In genomic region chr19:39507715-39508364, GRCh38 we compare ENCODE assay signal across 9 cellular contexts. TPM values are rescaled to one million over a fixed set of nuclear protein-coding genes. Genes with fewer than 3 reads are reported as not detected.
A peak's percentile ranks its signal among the peaks of the same experiment; 100 is the strongest.
DNase-seq lines count a peak whose midpoint lies in the region; ATAC-seq and TF ChIP-seq lines count a peak whose summit lies in the region.
"Had no signal": no experiment of that assay in that cellular context is flagged by ENCODE, and none has a peak within 500 bp of the region (broad histone marks: within the 10 kb centered on the region; RNA-seq: fewer than 3 reads in every experiment).

No MANE protein-coding gene starts in this region.

- POLR2A ChIA-PET in CD8-positive, alpha-beta T cell (lab: Charles Lee): no interaction called here
- POLR2A ChIA-PET in naive thymus-derived CD8-positive, alpha-beta T cell (lab: Charles Lee): no interaction called here

- H3K4me1 ChIP-seq in CD8-positive, alpha-beta T cell (ENCODE audit: insufficient read depth, low read length): peaks cover 15% of the 10 kb centered on the region

- no peak for DNase-seq in CD8-positive, alpha-beta T cell
- DNase-seq in NCI-H146 treated with DMSO at 0.1 percent for 48 hours (lab: John Stamatoyannopoulos, UW; ENCODE audit: unreplicated experiment): peak; percentile 50
- no peak for DNase-seq in cardiac fibroblast (ENCODE audit: low read depth in 2 of 2)
- no peak for DNase-seq in naive thymus-derived CD8-positive, alpha-beta T cell
- no peak for DNase-seq in GF-D8 (lab: John Stamatoyannopoulos, UW)
- DNase-seq in NOMO-1 treated with dmso at 0.1 percent for 144 hours (lab: John Stamatoyannopoulos, UW; ENCODE audit: unreplicated experiment): no peak

- intact Hi-C loops in CD8-positive, alpha-beta T cell (cut with DNase I, micrococcal nuclease): loop anchor here (2.0 kb wide), 2 partner anchors 25 to 63 kb away; partner anchors contain the start of genes EID2B (in 1 of the 2) and SUPT5H (in 1 of the 2)

- H3K27ac ChIP-seq in CD8-positive, alpha-beta T cell (ENCODE audit: low read depth, low read length): no peak overlapping the region

- H3K36me3 Mint-ChIP-seq in CD8-positive, alpha-beta T cell: no peaks in the 10 kb centered on the region
- no peaks in the 10 kb centered on the region for H3K36me3 Mint-ChIP-seq in naive thymus-derived CD8-positive, alpha-beta T cell

- no peaks in the 10 kb centered on the region for H3K36me3 ChIP-seq in CD8-positive, alpha-beta T cell (ENCODE audit: insufficient read depth, low read length)

- peak overlapping the region; percentile 62 for H3K4me3 ChIP-seq in CD8-positive, alpha-beta T cell (ENCODE audit: low read depth, low read length)
- H3K4me3 ChIP-seq in cardiac fibroblast (replicated peaks in 1 of 2; ENCODE audit: low read depth in 2 of 2, low read length in 2 of 2): peak overlapping the region; percentile 42 to 51

- no peak overlapping the region for H3K27ac Mint-ChIP-seq in CD8-positive, alpha-beta T cell
- peak overlapping the region in 4 of 10 donors; percentile 59 to 86 (median 67) for H3K27ac Mint-ChIP-seq in naive thymus-derived CD8-positive, alpha-beta T cell

- no peaks in the 10 kb centered on the region for H3K9me3 ChIP-seq in CD8-positive, alpha-beta T cell (ENCODE audit: low read length)

- no peak for TF ChIP-seq CTCF in CD8-positive, alpha-beta T cell (IDR thresholded peaks at IDR 0.05)
- no peak for TF ChIP-seq CTCF in cardiac fibroblast (IDR thresholded peaks at IDR 0.05; ENCODE audit: low read depth, low read length)

- H3K9me3 Mint-ChIP-seq in CD8-positive, alpha-beta T cell: no peaks in the 10 kb centered on the region
- H3K9me3 Mint-ChIP-seq in naive thymus-derived CD8-positive, alpha-beta T cell: peaks cover 0 to 2% (median 0%) of the 10 kb centered on the region in 9 donors

- no peak for ATAC-seq in CD8-positive, alpha-beta T cell
- no peak for ATAC-seq in naive thymus-derived CD8-positive, alpha-beta T cell
- ATAC-seq in GM19452 (IDR thresholded peaks at IDR 0.05; ENCODE audit: unreplicated experiment) (no peak), HG03139 (IDR thresholded peaks at IDR 0.05; ENCODE audit: unreplicated experiment) (no peak)

- H3K4me1 Mint-ChIP-seq in CD8-positive, alpha-beta T cell (ENCODE audit: low read depth): peaks cover 12% of the 10 kb centered on the region
- H3K4me1 Mint-ChIP-seq in naive thymus-derived CD8-positive, alpha-beta T cell: peaks cover 19 to 38% (median 28%) of the 10 kb centered on the region in 4 donors

- H3K4me3 Mint-ChIP-seq in CD8-positive, alpha-beta T cell: peak overlapping the region; percentile 80
- H3K4me3 Mint-ChIP-seq in naive thymus-derived CD8-positive, alpha-beta T cell: peak overlapping the region; percentile 78 to 89 (median 82)

- CTCF ChIA-PET in CD8-positive, alpha-beta T cell (lab: Charles Lee): interaction anchor here (0.8 to 2.2 kb wide), 2 partner anchors 28 to 33 kb away, joined by 3 to 6 read pairs; no protein-coding TSS in a partner anchor

- peaks cover 6% of the 10 kb centered on the region for H3K27me3 ChIP-seq in CD8-positive, alpha-beta T cell (ENCODE audit: insufficient read depth, low read length)

- peaks cover 46% of the 10 kb centered on the region for H3K27me3 Mint-ChIP-seq in CD8-positive, alpha-beta T cell (ENCODE audit: low read depth)
- H3K27me3 Mint-ChIP-seq in naive thymus-derived CD8-positive, alpha-beta T cell: peaks cover 10 to 67% (median 40%) of the 10 kb centered on the region in 5 donors

RNA-seq across cellular contexts. Expression of gene SELENOV, which starts 7.1 kb away (rescaled TPM):
- total RNA-seq in CD8-positive, alpha-beta T cell: not detected
- not detected for total RNA-seq in naive thymus-derived CD8-positive, alpha-beta T cell
- polyA plus RNA-seq in naive thymus-derived CD8-positive, alpha-beta T cell: not detected
- total RNA-seq: T-helper 2 cell treated with Interferon-gamma antibody and Interleukin-4, amounts not matched to agents 100 ng/mL and 5 ng/mL, for 36 hours had no signal

RNA-seq across cellular contexts. Expression of gene DLL3, which starts 9.1 kb away (rescaled TPM):
- total RNA-seq in CD8-positive, alpha-beta T cell: under 1 TPM in 1 of 2 experiments, not detected in 1; 0.14 TPM
- total RNA-seq in naive thymus-derived CD8-positive, alpha-beta T cell: under 1 TPM; 0.22 to 0.36 TPM
- 1 to 10 TPM; 1.1 to 1.9 (median 1.8) TPM for polyA plus RNA-seq in naive thymus-derived CD8-positive, alpha-beta T cell

RNA-seq across cellular contexts. Expression of gene EID2B, which starts 24.8 kb away (rescaled TPM):
- total RNA-seq in CD8-positive, alpha-beta T cell: 1 to 10 TPM; 3.5 to 3.7 TPM
- total RNA-seq in naive thymus-derived CD8-positive, alpha-beta T cell: 1 to 10 TPM; 5.9 to 7.7 TPM
- 1 to 10 TPM; 4.9 to 7.6 (median 6.4) TPM for polyA plus RNA-seq in naive thymus-derived CD8-positive, alpha-beta T cell

RNA-seq across cellular contexts. Expression of gene TIMM50, which starts 27.2 kb away (rescaled TPM):
- total RNA-seq in CD8-positive, alpha-beta T cell: 10 to 100 TPM; 48.6 to 56.7 TPM
- total RNA-seq in naive thymus-derived CD8-positive, alpha-beta T cell: 10 to 100 TPM; 47.5 to 52.1 TPM
- 10 to 100 TPM; 41.4 to 53.3 (median 44.6) TPM for polyA plus RNA-seq in naive thymus-derived CD8-positive, alpha-beta T cell

RNA-seq across cellular contexts. Expression of gene EID2, which starts 32.1 kb away (rescaled TPM):
- 10 to 100 TPM; 16.3 to 17.7 TPM for total RNA-seq in CD8-positive, alpha-beta T cell
- 10 to 100 TPM; 20.3 to 21.2 TPM for total RNA-seq in naive thymus-derived CD8-positive, alpha-beta T cell
- 10 to 100 TPM; 19.8 to 37.1 (median 22.1) TPM for polyA plus RNA-seq in naive thymus-derived CD8-positive, alpha-beta T cell
